In genomic region chr6:117908246-117909107, GRCh38 we compare ENCODE assay signal across 8 cellular contexts. TPM values are rescaled to one million over a fixed set of nuclear protein-coding genes. Genes with fewer than 3 reads are reported as not detected.
A peak's percentile ranks its signal among the peaks of the same experiment; 100 is the strongest.
DNase-seq lines count a peak whose midpoint lies in the region; ATAC-seq, FAIRE-seq and TF ChIP-seq lines count a peak whose summit lies in the region.

No MANE protein-coding gene starts in this region.

- H3K27me3 Mint-ChIP-seq in naive thymus-derived CD8-positive, alpha-beta T cell: peaks cover 38 to 72% (median 54%) of the 10 kb centered on the region in 5 donors

- peak overlapping the region; percentile 49 to 78 (median 72) for H3K4me3 Mint-ChIP-seq in naive thymus-derived CD8-positive, alpha-beta T cell

- no peak for TF ChIP-seq POLR2A in H54 (IDR thresholded peaks at IDR 0.05; ENCODE audit: low read depth, low read length)

- H3K4me3 ChIP-seq in HL-60 (replicated peaks; ENCODE audit: insufficient read depth, low read length): peak overlapping the region; percentile 47
- H3K4me3 ChIP-seq in effector memory CD4-positive, alpha-beta T cell (ENCODE audit: insufficient read depth, low read depth, low read length, poor library complexity, severe bottlenecking): peak overlapping the region; percentile 12

- peaks cover 46% of the 10 kb centered on the region for H3K27me3 ChIP-seq in HL-60 (ENCODE audit: insufficient read depth, poor library complexity, severe bottlenecking)
- H3K27me3 ChIP-seq in effector memory CD4-positive, alpha-beta T cell (replicated peaks; ENCODE audit: control insufficient read depth, insufficient read depth, low read length, poor library complexity, severe bottlenecking): peaks cover 32% of the 10 kb centered on the region

- no peak for FAIRE-seq in H54 (lab: Jason Lieb, UNC)

- peaks cover 0 to 7% (median 0%) of the 10 kb centered on the region in 3 donors for H3K36me3 Mint-ChIP-seq in naive thymus-derived CD8-positive, alpha-beta T cell

- H3K27ac Mint-ChIP-seq in naive thymus-derived CD8-positive, alpha-beta T cell: no peak overlapping the region

- H3K4me1 ChIP-seq in effector memory CD4-positive, alpha-beta T cell (ENCODE audit: control insufficient read depth, insufficient read depth, low read length, poor library complexity, severe bottlenecking): peaks cover 8% of the 10 kb centered on the region

- TF ChIP-seq CTCF in 22Rv1 (IDR thresholded peaks at IDR 0.05): no peak
- no peak for TF ChIP-seq CTCF in HL-60 (IDR thresholded peaks at IDR 0.05; ENCODE audit: insufficient read depth, low read length)

- DNase-seq in HL-60 (ENCODE audit: low read depth in 1 of 2, low spot score in 1 of 2) (no peak), NCI-H128 (lab: John Stamatoyannopoulos, UW; ENCODE audit: unreplicated experiment) (no peak), H54 (ENCODE audit: insufficient read length, low spot score) (no peak), NCI-H1048 (lab: John Stamatoyannopoulos, UW) (no peak)
- no peak for DNase-seq in effector memory CD4-positive, alpha-beta T cell
- DNase-seq in naive thymus-derived CD8-positive, alpha-beta T cell: peak in 1 of 10 donors; percentile 3

- H3K9me3 Mint-ChIP-seq in naive thymus-derived CD8-positive, alpha-beta T cell: peaks cover 0 to 9% (median 0%) of the 10 kb centered on the region in 9 donors

- no peaks in the 10 kb centered on the region for H3K9me3 ChIP-seq in effector memory CD4-positive, alpha-beta T cell (ENCODE audit: control insufficient read depth, low read length)

- H3K36me3 ChIP-seq in effector memory CD4-positive, alpha-beta T cell (ENCODE audit: control insufficient read depth, insufficient read depth, low read length): no peaks in the 10 kb centered on the region

- peaks cover 0 to 14% (median 6%) of the 10 kb centered on the region in 4 donors for H3K4me1 Mint-ChIP-seq in naive thymus-derived CD8-positive, alpha-beta T cell

- POLR2A ChIA-PET in naive thymus-derived CD8-positive, alpha-beta T cell (lab: Charles Lee): no interaction called here

- no peak for ATAC-seq in naive thymus-derived CD8-positive, alpha-beta T cell
- ATAC-seq in GM18520 (IDR thresholded peaks at IDR 0.05; ENCODE audit: unreplicated experiment): no peak

- peak overlapping the region; percentile 75; the same call in 1 of the 2 replicates for H3K27ac ChIP-seq in 22Rv1
- H3K27ac ChIP-seq in HL-60 (replicated peaks): no peak overlapping the region
- H3K27ac ChIP-seq in effector memory CD4-positive, alpha-beta T cell (ENCODE audit: insufficient read depth, low read length, poor library complexity, severe bottlenecking): no peak overlapping the region

RNA-seq across cellular contexts. Expression of gene SLC35F1, which starts 1.4 kb away (rescaled TPM):
- not detected for total RNA-seq in naive thymus-derived CD8-positive, alpha-beta T cell
- polyA plus RNA-seq in naive thymus-derived CD8-positive, alpha-beta T cell: not detected
